ENCODE assay signal across 1 cellular context in the genomic region with DNA sequence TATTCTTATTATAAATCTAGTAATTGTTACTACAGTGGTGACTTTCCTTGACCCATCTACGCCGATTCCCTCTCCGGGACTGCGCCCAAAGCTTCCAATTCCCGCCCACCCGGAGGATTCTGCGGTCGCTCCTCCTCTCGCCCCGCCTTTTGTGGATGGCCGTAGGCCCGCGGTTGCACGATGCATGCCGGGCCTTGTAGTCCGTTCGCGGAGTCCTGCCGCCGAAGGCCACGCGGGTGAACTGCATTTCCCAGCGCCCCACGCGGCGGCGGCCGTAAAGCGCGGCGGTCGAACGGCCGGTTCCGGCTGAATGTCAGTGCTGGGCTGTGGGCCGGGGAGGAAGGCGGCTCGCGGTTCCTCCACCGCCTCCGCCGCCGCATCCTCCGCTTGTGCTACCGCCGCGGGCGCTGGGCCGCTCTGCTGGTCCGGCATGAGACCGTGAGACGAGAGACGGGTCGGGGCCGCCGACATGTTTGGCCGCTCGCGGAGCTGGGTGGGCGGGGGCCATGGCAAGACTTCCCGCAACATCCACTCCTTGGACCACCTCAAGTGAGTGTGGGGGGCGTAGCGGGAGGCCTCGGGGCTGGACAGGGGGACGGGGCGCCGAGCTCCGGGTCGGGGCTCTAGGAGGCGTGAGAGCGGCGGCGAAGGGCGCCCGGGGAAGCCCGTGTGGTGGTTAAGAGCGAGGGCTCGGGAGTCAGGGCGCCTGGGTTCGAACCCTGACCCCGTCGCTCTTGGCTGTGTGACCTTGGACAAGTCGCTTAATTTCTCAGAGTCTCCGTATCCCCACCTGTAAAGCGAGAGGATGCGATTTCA.
TF ChIP-seq lines count a peak whose summit lies in the region.

A gene with protein sequence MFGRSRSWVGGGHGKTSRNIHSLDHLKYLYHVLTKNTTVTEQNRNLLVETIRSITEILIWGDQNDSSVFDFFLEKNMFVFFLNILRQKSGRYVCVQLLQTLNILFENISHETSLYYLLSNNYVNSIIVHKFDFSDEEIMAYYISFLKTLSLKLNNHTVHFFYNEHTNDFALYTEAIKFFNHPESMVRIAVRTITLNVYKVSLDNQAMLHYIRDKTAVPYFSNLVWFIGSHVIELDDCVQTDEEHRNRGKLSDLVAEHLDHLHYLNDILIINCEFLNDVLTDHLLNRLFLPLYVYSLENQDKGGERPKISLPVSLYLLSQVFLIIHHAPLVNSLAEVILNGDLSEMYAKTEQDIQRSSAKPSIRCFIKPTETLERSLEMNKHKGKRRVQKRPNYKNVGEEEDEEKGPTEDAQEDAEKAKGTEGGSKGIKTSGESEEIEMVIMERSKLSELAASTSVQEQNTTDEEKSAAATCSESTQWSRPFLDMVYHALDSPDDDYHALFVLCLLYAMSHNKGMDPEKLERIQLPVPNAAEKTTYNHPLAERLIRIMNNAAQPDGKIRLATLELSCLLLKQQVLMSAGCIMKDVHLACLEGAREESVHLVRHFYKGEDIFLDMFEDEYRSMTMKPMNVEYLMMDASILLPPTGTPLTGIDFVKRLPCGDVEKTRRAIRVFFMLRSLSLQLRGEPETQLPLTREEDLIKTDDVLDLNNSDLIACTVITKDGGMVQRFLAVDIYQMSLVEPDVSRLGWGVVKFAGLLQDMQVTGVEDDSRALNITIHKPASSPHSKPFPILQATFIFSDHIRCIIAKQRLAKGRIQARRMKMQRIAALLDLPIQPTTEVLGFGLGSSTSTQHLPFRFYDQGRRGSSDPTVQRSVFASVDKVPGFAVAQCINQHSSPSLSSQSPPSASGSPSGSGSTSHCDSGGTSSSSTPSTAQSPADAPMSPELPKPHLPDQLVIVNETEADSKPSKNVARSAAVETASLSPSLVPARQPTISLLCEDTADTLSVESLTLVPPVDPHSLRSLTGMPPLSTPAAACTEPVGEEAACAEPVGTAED (plus strand): TSS at position 316 of the 816 bp plus-strand sequence. CDS start 154 bp downstream, at position 470.

TF ChIP-seq in HEK293, 187 proteins besides CTCF, POLR2A, EP300 and RAD21 (continued from another document):
- TF ChIP-seq, protein P1, sequence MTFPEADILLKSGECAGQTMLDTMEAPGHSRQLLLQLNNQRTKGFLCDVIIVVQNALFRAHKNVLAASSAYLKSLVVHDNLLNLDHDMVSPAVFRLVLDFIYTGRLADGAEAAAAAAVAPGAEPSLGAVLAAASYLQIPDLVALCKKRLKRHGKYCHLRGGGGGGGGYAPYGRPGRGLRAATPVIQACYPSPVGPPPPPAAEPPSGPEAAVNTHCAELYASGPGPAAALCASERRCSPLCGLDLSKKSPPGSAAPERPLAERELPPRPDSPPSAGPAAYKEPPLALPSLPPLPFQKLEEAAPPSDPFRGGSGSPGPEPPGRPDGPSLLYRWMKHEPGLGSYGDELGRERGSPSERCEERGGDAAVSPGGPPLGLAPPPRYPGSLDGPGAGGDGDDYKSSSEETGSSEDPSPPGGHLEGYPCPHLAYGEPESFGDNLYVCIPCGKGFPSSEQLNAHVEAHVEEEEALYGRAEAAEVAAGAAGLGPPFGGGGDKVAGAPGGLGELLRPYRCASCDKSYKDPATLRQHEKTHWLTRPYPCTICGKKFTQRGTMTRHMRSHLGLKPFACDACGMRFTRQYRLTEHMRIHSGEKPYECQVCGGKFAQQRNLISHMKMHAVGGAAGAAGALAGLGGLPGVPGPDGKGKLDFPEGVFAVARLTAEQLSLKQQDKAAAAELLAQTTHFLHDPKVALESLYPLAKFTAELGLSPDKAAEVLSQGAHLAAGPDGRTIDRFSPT (tag by site-specific recombination; IDR thresholded peaks at IDR 0.05), result no peak
- TF ChIP-seq ZNF311 (tag by site-specific recombination; IDR thresholded peaks at IDR 0.05; ENCODE audit: borderline replicate concordance) (no peak), FEZF1 (tag by site-specific recombination; IDR thresholded peaks at IDR 0.05) (no peak), ZNF132 (tag by site-specific recombination; IDR thresholded peaks at IDR 0.05; ENCODE audit: borderline replicate concordance) (no peak), ZNF621 (tag by site-specific recombination; IDR thresholded peaks at IDR 0.05) (no peak), ZNF239 (tag by site-specific recombination; IDR thresholded peaks at IDR 0.05) (no peak), ZNF175 (tag by site-specific recombination; IDR thresholded peaks at IDR 0.05) (no peak)
TF ChIP-seq in HEK293: peak in this region for 43.
